Comparison of ENCODE assay signal across 1 cellular context in genomic region chr10:128123853-128124252, GRCh38.
TF ChIP-seq lines count a peak whose summit lies in the region.

No MANE protein-coding gene starts in this region.

TF ChIP-seq in HEK293, 187 proteins besides CTCF, POLR2A, EP300 and RAD21 (continued from another document):
- TF ChIP-seq REST (tag by site-specific recombination; IDR thresholded peaks at IDR 0.05), result no peak
